6 cellular contexts compared by ENCODE assay signal in genomic region chr19:41895745-41896580, GRCh38. TPM values are rescaled to one million over a fixed set of nuclear protein-coding genes. Genes with fewer than 3 reads are reported as not detected.
DNase-seq lines count a peak whose midpoint lies in the region; ATAC-seq and TF ChIP-seq lines count a peak whose summit lies in the region.

No MANE protein-coding gene starts in this region.

- H3K4me1 ChIP-seq in RWPE2 (ENCODE audit: insufficient read depth, poor library complexity, severe bottlenecking) = no peaks in the 10 kb centered on the region

- peaks cover 67% of the 10 kb centered on the region for H3K36me3 ChIP-seq in RWPE2 (ENCODE audit: low read depth)

- DNase-seq in RWPE2 (ENCODE audit: low spot score) (no peak), left lobe of liver (ENCODE audit: low spot score) (no peak)
- no peak for DNase-seq in stimulated activated CD4-positive, alpha-beta T cell treated with anti-CD3 and anti-CD28 coated beads, Interleukin-12 subunit alpha, Interleukin-12 subunit beta, amount 100 ng/mL, for 4 hours
- no peak for DNase-seq in stimulated activated CD8-positive, alpha-beta memory T cell treated with anti-CD3 and anti-CD28 coated beads, Interleukin-4, amount 100 ng/mL, for 48 hours

- no peak overlapping the region for H3K27ac ChIP-seq in RWPE2 (ENCODE audit: poor library complexity, severe bottlenecking)

- H3K27me3 ChIP-seq in RWPE2 (ENCODE audit: insufficient read depth, poor library complexity, severe bottlenecking) = no peaks in the 10 kb centered on the region

- ATAC-seq in RWPE2 (ENCODE audit: low read depth) (peak; percentile 41; the same call in 2 of the 3 replicates), left lobe of liver (peak; percentile 18), GM21717 (IDR thresholded peaks at IDR 0.05; ENCODE audit: unreplicated experiment) (no peak)

- H3K4me3 ChIP-seq in RWPE2 (ENCODE audit: severe bottlenecking) = no peak overlapping the region

- H3K9me3 ChIP-seq in RWPE2 (ENCODE audit: severe bottlenecking) = no peaks in the 10 kb centered on the region

- TF ChIP-seq CTCF in GM12873 (IDR thresholded peaks at IDR 0.05; ENCODE audit: insufficient read depth, low read depth, low read length, missing control alignments) (peak; percentile 49), RWPE2 (IDR thresholded peaks at IDR 0.05; ENCODE audit: poor library complexity, severe bottlenecking) (peak; percentile 14)

RNA-seq across cellular contexts. Expression of gene ARHGEF1, which starts 13.0 kb away (rescaled TPM):
- total RNA-seq in left lobe of liver = 37.4 TPM

RNA-seq across cellular contexts. Expression of gene CD79A, which starts 18.9 kb away (rescaled TPM):
- 0.55 TPM for total RNA-seq in left lobe of liver

RNA-seq across cellular contexts. Expression of gene ERFL, which starts 32.3 kb away (rescaled TPM):
- total RNA-seq in left lobe of liver = not detected

RNA-seq across cellular contexts. Expression of gene RPS19, which starts 35.9 kb away (rescaled TPM):
- 519 TPM for total RNA-seq in left lobe of liver

RNA-seq across cellular contexts. Expression of gene DMRTC2, which starts 51.1 kb away (rescaled TPM):
- not detected for total RNA-seq in left lobe of liver
